Comparison of ENCODE assay signal across 2 cellular contexts in the genomic region with DNA sequence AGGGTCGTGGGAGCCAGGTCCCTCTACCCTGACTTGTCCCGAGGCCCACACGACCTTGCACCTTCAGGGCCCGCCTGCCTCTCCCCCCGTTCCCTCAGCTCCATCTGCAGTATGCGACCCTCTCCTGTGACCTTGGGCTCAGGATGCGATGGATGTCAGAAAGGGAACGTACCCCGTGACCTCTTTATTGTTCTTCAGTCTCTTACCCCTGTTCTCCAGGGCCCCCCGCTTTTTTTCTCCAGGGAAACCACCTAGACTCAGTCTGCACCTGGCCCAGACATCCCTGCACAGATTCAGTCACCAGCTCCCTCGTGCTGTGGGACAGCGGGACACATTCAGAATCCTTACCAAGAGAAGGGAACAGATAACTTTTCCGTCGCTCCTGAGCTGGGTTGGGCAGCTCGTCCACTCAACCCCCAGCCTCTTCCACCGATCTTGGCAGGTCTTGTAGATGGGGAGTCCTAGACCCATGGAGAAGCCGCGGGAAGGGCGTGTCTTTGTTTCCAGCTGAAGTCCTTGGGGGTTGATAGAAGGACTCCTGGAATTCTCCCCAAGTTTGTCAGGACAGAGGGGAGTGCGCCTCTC.
TF ChIP-seq lines count a peak whose summit lies in the region.

No MANE protein-coding gene starts in this region.

TF ChIP-seq in GM23338, 12 proteins besides CTCF, POLR2A, EP300 and RAD21:
- no peak for TF ChIP-seq CREB1 (CRISPR knock-in tag; IDR thresholded peaks at IDR 0.05; ENCODE audit: low read depth)
- TF ChIP-seq POLR2AphosphoS5 (IDR thresholded peaks at IDR 0.05; ENCODE audit: low read depth): no peak
- TF ChIP-seq EZH2 (IDR thresholded peaks at IDR 0.05; ENCODE audit: low read depth, unreplicated experiment): peak; percentile 83

TF ChIP-seq in H1, 55 proteins besides CTCF, POLR2A, EP300 and RAD21:
- TF ChIP-seq SUZ12 (IDR thresholded peaks at IDR 0.05; ENCODE audit: low read length) (peak; percentile 88), EZH2 (IDR thresholded peaks at IDR 0.05; ENCODE audit: low read depth, low read length, severe bottlenecking) (peak; percentile 67), SIRT6 (IDR thresholded peaks at IDR 0.05; ENCODE audit: low read length) (no peak)
